Comparison of ENCODE assay signal across 1 cellular context in the genomic region with DNA sequence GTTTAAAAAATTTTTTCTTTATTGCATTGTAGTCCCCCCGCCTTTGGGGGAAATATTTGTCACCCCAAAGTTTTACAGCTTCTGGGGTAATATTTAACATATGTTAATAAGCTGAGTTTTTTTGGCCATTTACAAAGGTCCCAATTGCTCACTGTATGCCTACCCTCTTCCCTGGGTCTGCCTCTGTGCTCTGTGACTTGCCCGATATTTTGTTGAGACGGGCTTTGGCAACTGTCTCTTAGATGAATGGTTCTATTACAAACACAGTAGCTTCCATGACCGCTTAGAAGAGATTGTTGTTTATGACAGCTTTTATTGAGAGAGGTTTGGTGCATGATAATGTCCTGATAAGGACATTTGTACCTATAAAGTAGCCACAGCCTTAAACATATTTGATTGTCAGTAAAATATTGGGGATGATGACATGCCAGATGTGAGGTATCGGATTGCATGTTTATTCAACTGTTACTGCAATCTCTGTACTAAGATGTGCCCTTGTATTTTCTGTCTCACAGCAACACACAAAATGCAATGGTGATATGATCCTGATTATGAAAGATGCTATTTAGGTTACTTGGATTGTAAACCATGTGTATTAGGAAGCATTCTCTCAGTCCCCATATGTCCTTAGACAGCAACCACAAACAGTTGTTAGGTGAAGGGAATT.
A peak's percentile ranks its signal among the peaks of the same experiment; 100 is the strongest.
TF ChIP-seq lines count a peak whose summit lies in the region.

No MANE protein-coding gene starts in this region.

TF ChIP-seq in HEK293, 187 proteins besides CTCF, POLR2A, EP300 and RAD21 (continued from another document):
- TF ChIP-seq, protein P1, sequence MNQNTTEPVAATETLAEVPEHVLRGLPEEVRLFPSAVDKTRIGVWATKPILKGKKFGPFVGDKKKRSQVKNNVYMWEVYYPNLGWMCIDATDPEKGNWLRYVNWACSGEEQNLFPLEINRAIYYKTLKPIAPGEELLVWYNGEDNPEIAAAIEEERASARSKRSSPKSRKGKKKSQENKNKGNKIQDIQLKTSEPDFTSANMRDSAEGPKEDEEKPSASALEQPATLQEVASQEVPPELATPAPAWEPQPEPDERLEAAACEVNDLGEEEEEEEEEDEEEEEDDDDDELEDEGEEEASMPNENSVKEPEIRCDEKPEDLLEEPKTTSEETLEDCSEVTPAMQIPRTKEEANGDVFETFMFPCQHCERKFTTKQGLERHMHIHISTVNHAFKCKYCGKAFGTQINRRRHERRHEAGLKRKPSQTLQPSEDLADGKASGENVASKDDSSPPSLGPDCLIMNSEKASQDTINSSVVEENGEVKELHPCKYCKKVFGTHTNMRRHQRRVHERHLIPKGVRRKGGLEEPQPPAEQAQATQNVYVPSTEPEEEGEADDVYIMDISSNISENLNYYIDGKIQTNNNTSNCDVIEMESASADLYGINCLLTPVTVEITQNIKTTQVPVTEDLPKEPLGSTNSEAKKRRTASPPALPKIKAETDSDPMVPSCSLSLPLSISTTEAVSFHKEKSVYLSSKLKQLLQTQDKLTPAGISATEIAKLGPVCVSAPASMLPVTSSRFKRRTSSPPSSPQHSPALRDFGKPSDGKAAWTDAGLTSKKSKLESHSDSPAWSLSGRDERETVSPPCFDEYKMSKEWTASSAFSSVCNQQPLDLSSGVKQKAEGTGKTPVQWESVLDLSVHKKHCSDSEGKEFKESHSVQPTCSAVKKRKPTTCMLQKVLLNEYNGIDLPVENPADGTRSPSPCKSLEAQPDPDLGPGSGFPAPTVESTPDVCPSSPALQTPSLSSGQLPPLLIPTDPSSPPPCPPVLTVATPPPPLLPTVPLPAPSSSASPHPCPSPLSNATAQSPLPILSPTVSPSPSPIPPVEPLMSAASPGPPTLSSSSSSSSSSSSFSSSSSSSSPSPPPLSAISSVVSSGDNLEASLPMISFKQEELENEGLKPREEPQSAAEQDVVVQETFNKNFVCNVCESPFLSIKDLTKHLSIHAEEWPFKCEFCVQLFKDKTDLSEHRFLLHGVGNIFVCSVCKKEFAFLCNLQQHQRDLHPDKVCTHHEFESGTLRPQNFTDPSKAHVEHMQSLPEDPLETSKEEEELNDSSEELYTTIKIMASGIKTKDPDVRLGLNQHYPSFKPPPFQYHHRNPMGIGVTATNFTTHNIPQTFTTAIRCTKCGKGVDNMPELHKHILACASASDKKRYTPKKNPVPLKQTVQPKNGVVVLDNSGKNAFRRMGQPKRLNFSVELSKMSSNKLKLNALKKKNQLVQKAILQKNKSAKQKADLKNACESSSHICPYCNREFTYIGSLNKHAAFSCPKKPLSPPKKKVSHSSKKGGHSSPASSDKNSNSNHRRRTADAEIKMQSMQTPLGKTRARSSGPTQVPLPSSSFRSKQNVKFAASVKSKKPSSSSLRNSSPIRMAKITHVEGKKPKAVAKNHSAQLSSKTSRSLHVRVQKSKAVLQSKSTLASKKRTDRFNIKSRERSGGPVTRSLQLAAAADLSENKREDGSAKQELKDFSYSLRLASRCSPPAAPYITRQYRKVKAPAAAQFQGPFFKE (tag by site-specific recombination; IDR thresholded peaks at IDR 0.05; ENCODE audit: borderline replicate concordance), result no peak
- TF ChIP-seq ZNF777 (tag by site-specific recombination; IDR thresholded peaks at IDR 0.05; ENCODE audit: borderline replicate concordance) (no peak), ZNF473 (tag by site-specific recombination; IDR thresholded peaks at IDR 0.05) (no peak), MEIS1 (CRISPR knock-in tag; IDR thresholded peaks at IDR 0.05; ENCODE audit: borderline replicate concordance) (no peak), FEZF1 (tag by site-specific recombination; IDR thresholded peaks at IDR 0.05) (peak; percentile 46), ZNF416 (tag by site-specific recombination; IDR thresholded peaks at IDR 0.05) (no peak), ZNF501 (tag by site-specific recombination; IDR thresholded peaks at IDR 0.05) (no peak), ZNF394 (tag by site-specific recombination; IDR thresholded peaks at IDR 0.05; ENCODE audit: borderline replicate concordance) (no peak; the same call in 1 of the 2 replicates), OSR2 (tag by site-specific recombination; IDR thresholded peaks at IDR 0.05) (peak; percentile 89), ZEB2 (tag by site-specific recombination; IDR thresholded peaks at IDR 0.05) (0 out of 2 replicates have a peak, but pooled peaks have one; percentile 33), ZNF266 (tag by site-specific recombination; IDR thresholded peaks at IDR 0.05; ENCODE audit: low read depth) (no peak), HOXA7 (CRISPR knock-in tag; IDR thresholded peaks at IDR 0.05; ENCODE audit: borderline replicate concordance) (no peak), ZNF221 (tag by site-specific recombination; IDR thresholded peaks at IDR 0.05; ENCODE audit: borderline replicate concordance) (no peak), ZNF148 (tag by site-specific recombination; IDR thresholded peaks at IDR 0.05; ENCODE audit: borderline replicate concordance) (no peak), MYNN (tag by site-specific recombination; IDR thresholded peaks at IDR 0.05; ENCODE audit: borderline replicate concordance) (no peak), ZNF560 (tag by site-specific recombination; IDR thresholded peaks at IDR 0.05; ENCODE audit: borderline replicate concordance) (no peak), ZNF248 (tag by site-specific recombination; IDR thresholded peaks at IDR 0.05) (no peak), ZNF2 (tag by site-specific recombination; IDR thresholded peaks at IDR 0.05) (no peak)
- TF ChIP-seq, protein P2, sequence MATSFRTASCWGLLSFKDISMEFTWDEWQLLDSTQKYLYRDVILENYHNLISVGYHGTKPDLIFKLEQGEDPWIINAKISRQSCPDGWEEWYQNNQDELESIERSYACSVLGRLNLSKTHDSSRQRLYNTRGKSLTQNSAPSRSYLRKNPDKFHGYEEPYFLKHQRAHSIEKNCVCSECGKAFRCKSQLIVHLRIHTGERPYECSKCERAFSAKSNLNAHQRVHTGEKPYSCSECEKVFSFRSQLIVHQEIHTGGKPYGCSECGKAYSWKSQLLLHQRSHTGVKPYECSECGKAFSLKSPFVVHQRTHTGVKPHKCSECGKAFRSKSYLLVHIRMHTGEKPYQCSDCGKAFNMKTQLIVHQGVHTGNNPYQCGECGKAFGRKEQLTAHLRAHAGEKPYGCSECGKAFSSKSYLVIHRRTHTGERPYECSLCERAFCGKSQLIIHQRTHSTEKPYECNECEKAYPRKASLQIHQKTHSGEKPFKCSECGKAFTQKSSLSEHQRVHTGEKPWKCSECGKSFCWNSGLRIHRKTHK (tag by site-specific recombination; IDR thresholded peaks at IDR 0.05), result no peak
- TF ChIP-seq, protein P3, sequence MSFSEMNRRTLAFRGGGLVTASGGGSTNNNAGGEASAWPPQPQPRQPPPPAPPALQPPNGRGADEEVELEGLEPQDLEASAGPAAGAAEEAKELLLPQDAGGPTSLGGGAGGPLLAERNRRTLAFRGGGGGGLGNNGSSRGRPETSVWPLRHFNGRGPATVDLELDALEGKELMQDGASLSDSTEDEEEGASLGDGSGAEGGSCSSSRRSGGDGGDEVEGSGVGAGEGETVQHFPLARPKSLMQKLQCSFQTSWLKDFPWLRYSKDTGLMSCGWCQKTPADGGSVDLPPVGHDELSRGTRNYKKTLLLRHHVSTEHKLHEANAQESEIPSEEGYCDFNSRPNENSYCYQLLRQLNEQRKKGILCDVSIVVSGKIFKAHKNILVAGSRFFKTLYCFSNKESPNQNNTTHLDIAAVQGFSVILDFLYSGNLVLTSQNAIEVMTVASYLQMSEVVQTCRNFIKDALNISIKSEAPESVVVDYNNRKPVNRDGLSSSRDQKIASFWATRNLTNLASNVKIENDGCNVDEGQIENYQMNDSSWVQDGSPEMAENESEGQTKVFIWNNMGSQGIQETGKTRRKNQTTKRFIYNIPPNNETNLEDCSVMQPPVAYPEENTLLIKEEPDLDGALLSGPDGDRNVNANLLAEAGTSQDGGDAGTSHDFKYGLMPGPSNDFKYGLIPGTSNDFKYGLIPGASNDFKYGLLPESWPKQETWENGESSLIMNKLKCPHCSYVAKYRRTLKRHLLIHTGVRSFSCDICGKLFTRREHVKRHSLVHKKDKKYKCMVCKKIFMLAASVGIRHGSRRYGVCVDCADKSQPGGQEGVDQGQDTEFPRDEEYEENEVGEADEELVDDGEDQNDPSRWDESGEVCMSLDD (tag by site-specific recombination; IDR thresholded peaks at IDR 0.05), result no peak
- TF ChIP-seq, protein P4, sequence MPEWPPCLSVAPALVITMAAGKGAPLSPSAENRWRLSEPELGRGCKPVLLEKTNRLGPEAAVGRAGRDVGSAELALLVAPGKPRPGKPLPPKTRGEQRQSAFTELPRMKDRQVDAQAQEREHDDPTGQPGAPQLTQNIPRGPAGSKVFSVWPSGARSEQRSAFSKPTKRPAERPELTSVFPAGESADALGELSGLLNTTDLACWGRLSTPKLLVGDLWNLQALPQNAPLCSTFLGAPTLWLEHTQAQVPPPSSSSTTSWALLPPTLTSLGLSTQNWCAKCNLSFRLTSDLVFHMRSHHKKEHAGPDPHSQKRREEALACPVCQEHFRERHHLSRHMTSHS (tag by site-specific recombination; IDR thresholded peaks at IDR 0.05), result no peak
